ENCODE assay signal across 36 cellular contexts in the genomic region with DNA sequence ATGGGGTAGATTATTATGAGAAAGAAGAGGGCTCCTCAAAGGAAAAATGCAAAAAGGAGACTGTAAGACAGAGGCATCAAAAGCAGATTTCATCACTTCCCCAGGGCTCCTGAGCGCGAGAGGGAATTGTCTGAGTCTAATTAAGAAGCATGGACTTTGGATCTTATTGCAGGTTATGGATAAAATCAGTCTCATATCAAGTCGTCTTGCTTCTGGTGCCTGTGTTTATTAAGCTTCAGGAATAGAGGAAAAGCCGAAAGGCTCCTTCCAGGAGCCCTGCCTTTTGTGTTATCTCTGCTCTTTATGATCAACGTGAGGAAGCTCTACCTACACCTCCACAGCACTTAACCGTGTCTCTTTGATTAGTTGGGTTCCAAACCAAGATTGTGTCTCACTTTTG. TPM values are rescaled to one million over a fixed set of nuclear protein-coding genes. Genes with fewer than 3 reads are reported as not detected.
"Had no signal": no experiment of that assay in that cellular context is flagged by ENCODE, and none has a peak within 500 bp of the region (broad histone marks: within the 10 kb centered on the region; RNA-seq: fewer than 3 reads in every experiment).

No MANE protein-coding gene starts in this region.

- ATAC-seq: activated CD8-positive, alpha-beta T cell treated with anti-CD3 and anti-CD28 coated beads for 36 hours; activated naive CD4-positive, alpha-beta T cell treated with anti-CD3 and anti-CD28 coated beads, Interleukin-2, amount 50 U/mL, for 72 hours; activated T-cell treated with anti-CD3 and anti-CD28 coated beads, Interleukin-2, amount 50 U/mL, for 72 hours; activated T-helper 17 cell treated with anti-CD3 and anti-CD28 coated beads, Interleukin-2, amount 50 U/mL, for 72 hours; body of pancreas had no signal

- DNase-seq: activated B cell treated with CpG ODN at 0.5 μM for 24 hours; activated CD4-positive, alpha-beta memory T cell treated with anti-CD3 and anti-CD28 coated beads for 36 hours; activated CD4-positive, alpha-beta T cell treated with anti-CD3 and anti-CD28 coated beads for 4 hours; activated CD4-positive, alpha-beta T cell treated with anti-CD3 and anti-CD28 coated beads, Interleukin-2, amount 10 ng/mL, durations not matched to agents 24 days and 14 days; activated CD4-positive, alpha-beta T cell treated with anti-CD3 and anti-CD28 coated beads, Interleukin-2, amount 50 U/mL, for 1 hour; activated CD4-positive, alpha-beta T cell treated with anti-CD3 and anti-CD28 coated beads, Interleukin-2, amount 50 U/mL, for 4 hours; activated CD4-positive, CD25-positive, alpha-beta regulatory T cell treated with anti-CD3 and anti-CD28 coated beads, Interleukin-2, amount 50 U/mL, for 72 hours; activated CD8-positive, alpha-beta memory T cell treated with anti-CD3 and anti-CD28 coated beads, Interleukin-2, amount 50 U/mL, for 4 hours; activated CD8-positive, alpha-beta T cell treated with anti-CD3 and anti-CD28 coated beads for 36 hours; activated effector memory CD4-positive, alpha-beta T cell treated with anti-CD3 and anti-CD28 coated beads, Interleukin-2, amount 50 U/mL, for 16 hours; activated gamma-delta T cell treated with Interleukin-2 at 50 U/mL for 16 hours; activated naive CD4-positive, alpha-beta T cell; activated naive CD4-positive, alpha-beta T cell treated with anti-CD3 and anti-CD28 coated beads for 36 hours; activated naive CD4-positive, alpha-beta T cell treated with anti-CD3 and anti-CD28 coated beads, Interleukin-2, amount 50 U/mL, for 16 hours; activated naive CD8-positive, alpha-beta T cell treated with anti-CD3 and anti-CD28 coated beads for 36 hours; activated T-cell treated with anti-CD3 and anti-CD28 coated beads, Interleukin-2, amount 50 U/mL, for 24 hours; activated T-cell treated with anti-CD3 and anti-CD28 coated beads, Interleukin-2, amount 50 U/mL, for 72 hours; adrenal gland; amniotic stem cell; aorta; body of pancreas; brain microvascular endothelial cell; central memory CD4-positive, alpha-beta T cell; SW 1271; T-helper 1 cell; T-helper 2 cell; T-helper 9 cell had no signal

- H3K9me3 ChIP-seq: adrenal gland, body of pancreas, breast epithelium had no signal

- FAIRE-seq: astrocyte, TTC549 had no signal

- H3K4me1 ChIP-seq: adrenal gland, body of pancreas, breast epithelium had no signal

- H3K36me3 ChIP-seq: adrenal gland, brain microvascular endothelial cell, breast epithelium had no signal

- H3K27ac ChIP-seq: adrenal gland, body of pancreas, brain microvascular endothelial cell, breast epithelium, VCaP had no signal

- H3K27me3 ChIP-seq: adrenal gland, body of pancreas, brain microvascular endothelial cell, breast epithelium had no signal

- H3K4me3 ChIP-seq: adrenal gland, body of pancreas, breast epithelium had no signal

RNA-seq across cellular contexts. Expression of a gene that starts 25.0 kb away (rescaled TPM):
- total RNA-seq: activated B cell treated with CpG ODN at 0.5 μM for 24 hours; activated CD4-positive, alpha-beta T cell treated with anti-CD3 and anti-CD28 coated beads, Interleukin-2, amount 10 ng/mL, durations not matched to agents 24 days and 14 days; activated CD8-positive, alpha-beta memory T cell treated with anti-CD3 and anti-CD28 coated beads for 36 hours; activated CD8-positive, alpha-beta T cell treated with anti-CD3 and anti-CD28 coated beads for 36 hours; activated naive CD4-positive, alpha-beta T cell treated with anti-CD3 and anti-CD28 coated beads for 36 hours; activated naive CD4-positive, alpha-beta T cell treated with anti-CD3 and anti-CD28 coated beads, Interleukin-2, amount 50 U/mL, for 72 hours; activated naive CD8-positive, alpha-beta T cell treated with anti-CD3 and anti-CD28 coated beads for 36 hours; activated T-helper 1 cell treated with anti-CD3 and anti-CD28 coated beads, Interleukin-12 subunit alpha, Interleukin-12 subunit beta, Interleukin-2, Interleukin-4 antibody, amounts not matched to agents 30 ng/mL and 10 ng/mL and 1 ng/mL, durations not matched to agents 14 hours and 24 hours and 36 hours; activated T-helper 17 cell treated with anti-CD3 and anti-CD28 coated beads, Interleukin-2, amount 50 U/mL, for 72 hours had no signal

RNA-seq across cellular contexts. Expression of a gene that starts 59.3 kb away (rescaled TPM):
- total RNA-seq: activated B cell treated with CpG ODN at 0.5 μM for 24 hours; activated CD4-positive, alpha-beta memory T cell treated with anti-CD3 and anti-CD28 coated beads for 36 hours; activated CD4-positive, alpha-beta T cell treated with anti-CD3 and anti-CD28 coated beads, Interleukin-2, amount 10 ng/mL, durations not matched to agents 24 days and 14 days; activated CD8-positive, alpha-beta memory T cell treated with anti-CD3 and anti-CD28 coated beads for 36 hours; activated CD8-positive, alpha-beta T cell treated with anti-CD3 and anti-CD28 coated beads for 36 hours; activated naive CD4-positive, alpha-beta T cell treated with anti-CD3 and anti-CD28 coated beads for 36 hours; activated naive CD4-positive, alpha-beta T cell treated with anti-CD3 and anti-CD28 coated beads, Interleukin-2, amount 50 U/mL, for 72 hours; activated naive CD8-positive, alpha-beta T cell treated with anti-CD3 and anti-CD28 coated beads for 36 hours; activated T-cell treated with anti-CD3 and anti-CD28 coated beads, Interleukin-2, amount 50 U/mL, for 72 hours; activated T-helper 1 cell treated with anti-CD3 and anti-CD28 coated beads, Interleukin-12 subunit alpha, Interleukin-12 subunit beta, Interleukin-2, Interleukin-4 antibody, amounts not matched to agents 30 ng/mL and 10 ng/mL and 1 ng/mL, durations not matched to agents 14 hours and 24 hours and 36 hours; activated T-helper 17 cell treated with anti-CD3 and anti-CD28 coated beads, Interleukin-2, amount 50 U/mL, for 72 hours; adrenal gland; aorta; astrocyte; body of pancreas; breast epithelium; cardiac septum had no signal
- polyA plus RNA-seq: adrenal gland, aorta had no signal
